1 cellular context compared by ENCODE assay signal in the genomic region with DNA sequence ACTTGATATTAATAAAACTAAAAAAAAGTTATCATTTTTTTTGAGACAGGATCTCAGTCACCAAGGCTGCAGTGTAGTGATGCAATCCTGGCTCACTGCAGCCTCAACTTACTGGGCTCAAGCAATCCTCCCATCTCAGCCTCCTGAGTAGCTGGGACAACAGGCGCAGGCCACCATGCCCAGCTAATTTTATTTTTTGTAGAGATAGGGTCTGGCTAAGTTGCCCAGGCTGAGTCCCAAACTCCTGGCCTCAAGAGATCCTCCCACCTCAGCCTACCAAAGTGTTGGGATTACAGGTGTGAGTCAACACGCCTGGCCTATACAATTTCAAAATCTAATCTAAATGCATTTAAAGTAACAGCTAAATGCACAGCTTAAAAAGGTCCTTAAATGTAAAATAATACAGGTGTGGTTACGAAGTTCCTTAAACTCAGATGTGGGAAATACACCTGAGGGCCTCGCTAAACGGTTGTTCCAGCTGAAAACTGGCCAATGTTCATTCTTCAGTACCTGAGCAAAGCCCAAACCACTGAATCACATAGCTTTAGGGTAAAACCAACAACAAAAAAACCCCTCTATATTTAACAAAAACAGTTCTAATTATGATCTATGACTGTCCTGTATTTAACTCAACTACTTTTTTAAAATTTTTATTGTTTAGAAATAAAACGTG.
TF ChIP-seq lines count a peak whose summit lies in the region.

No MANE protein-coding gene starts in this region.

TF ChIP-seq in IMR-90, 13 proteins besides CTCF, POLR2A, EP300 and RAD21:
- TF ChIP-seq CEBPB (IDR thresholded peaks at IDR 0.05; ENCODE audit: low read depth, low read length) (0 out of 2 replicates have a peak, but pooled peaks have one; percentile 39), MAFK (IDR thresholded peaks at IDR 0.05; ENCODE audit: low read depth, low read length) (no peak), FOS (IDR thresholded peaks at IDR 0.05; ENCODE audit: low read depth, low read length) (no peak), RFX5 (IDR thresholded peaks at IDR 0.05; ENCODE audit: low read depth, low read length) (no peak), NFE2L2 (IDR thresholded peaks at IDR 0.05; ENCODE audit: low read depth, low read length) (no peak), SMC3 (IDR thresholded peaks at IDR 0.05; ENCODE audit: low read depth, low read length) (no peak)
- TF ChIP-seq, protein P1, sequence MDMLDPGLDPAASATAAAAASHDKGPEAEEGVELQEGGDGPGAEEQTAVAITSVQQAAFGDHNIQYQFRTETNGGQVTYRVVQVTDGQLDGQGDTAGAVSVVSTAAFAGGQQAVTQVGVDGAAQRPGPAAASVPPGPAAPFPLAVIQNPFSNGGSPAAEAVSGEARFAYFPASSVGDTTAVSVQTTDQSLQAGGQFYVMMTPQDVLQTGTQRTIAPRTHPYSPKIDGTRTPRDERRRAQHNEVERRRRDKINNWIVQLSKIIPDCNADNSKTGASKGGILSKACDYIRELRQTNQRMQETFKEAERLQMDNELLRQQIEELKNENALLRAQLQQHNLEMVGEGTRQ (IDR thresholded peaks at IDR 0.05; ENCODE audit: low read depth, low read length): no peak
